In the genomic region with DNA sequence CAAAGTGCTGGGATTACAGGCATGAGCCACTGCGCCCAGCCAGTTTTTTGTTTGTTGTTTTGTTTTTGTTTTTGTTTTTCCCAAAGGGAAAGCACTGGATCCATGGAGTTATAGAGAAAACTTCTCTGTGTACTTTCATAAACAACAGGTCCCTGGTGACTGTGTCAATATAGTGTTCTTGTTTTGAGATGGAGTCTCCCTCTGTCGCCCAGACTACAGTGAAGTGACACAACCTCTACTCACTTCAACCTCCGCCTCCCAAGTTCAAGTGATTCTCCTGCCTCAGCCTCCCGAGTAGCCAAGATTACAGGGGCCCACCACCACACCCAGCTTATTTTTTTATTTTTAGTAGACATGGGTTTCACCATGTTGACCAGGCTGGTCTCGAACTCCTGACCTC, we compare ENCODE assay signal across 2 cellular contexts.
TF ChIP-seq lines count a peak whose summit lies in the region.

No MANE protein-coding gene starts in this region.

TF ChIP-seq in HCT116, 20 proteins besides CTCF, POLR2A, EP300 and RAD21:
- TF ChIP-seq ZBTB33 (IDR thresholded peaks at IDR 0.05; ENCODE audit: extremely low read depth, insufficient replicate concordance, low read length) (no peak), SP1 (IDR thresholded peaks at IDR 0.05; ENCODE audit: low read depth) (no peak), EGR1 (IDR thresholded peaks at IDR 0.05; ENCODE audit: low read depth) (no peak), SRF (IDR thresholded peaks at IDR 0.05; ENCODE audit: low read depth) (no peak), YY1 (IDR thresholded peaks at IDR 0.05; ENCODE audit: extremely low read depth, insufficient replicate concordance, low read depth, low read length) (no peak), CBX3 (IDR thresholded peaks at IDR 0.05; ENCODE audit: low read depth) (no peak), ZNF274 (IDR thresholded peaks at IDR 0.05; ENCODE audit: low read depth, low read length) (no peak), SIN3A (IDR thresholded peaks at IDR 0.05; ENCODE audit: low read depth) (no peak), EZH2phosphoT487 (IDR thresholded peaks at IDR 0.05; ENCODE audit: borderline replicate concordance) (no peak), TCF7L2 (IDR thresholded peaks at IDR 0.05; ENCODE audit: borderline replicate concordance, extremely low read depth, insufficient read depth, insufficient read length) (no peak), FOSL1 (IDR thresholded peaks at IDR 0.05; ENCODE audit: low read depth) (no peak), POLR2AphosphoS5 (IDR thresholded peaks at IDR 0.05; ENCODE audit: low read depth, low read length) (no peak), EZH2 (IDR thresholded peaks at IDR 0.05) (no peak), ELF1 (IDR thresholded peaks at IDR 0.05; ENCODE audit: borderline replicate concordance, low read depth) (no peak), ZFX (IDR thresholded peaks at IDR 0.05) (no peak)
- TF ChIP-seq, protein P1, sequence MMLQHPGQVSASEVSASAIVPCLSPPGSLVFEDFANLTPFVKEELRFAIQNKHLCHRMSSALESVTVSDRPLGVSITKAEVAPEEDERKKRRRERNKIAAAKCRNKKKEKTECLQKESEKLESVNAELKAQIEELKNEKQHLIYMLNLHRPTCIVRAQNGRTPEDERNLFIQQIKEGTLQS (IDR thresholded peaks at IDR 0.05) = no peak
- TF ChIP-seq, protein P2, sequence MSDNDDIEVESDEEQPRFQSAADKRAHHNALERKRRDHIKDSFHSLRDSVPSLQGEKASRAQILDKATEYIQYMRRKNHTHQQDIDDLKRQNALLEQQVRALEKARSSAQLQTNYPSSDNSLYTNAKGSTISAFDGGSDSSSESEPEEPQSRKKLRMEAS (IDR thresholded peaks at IDR 0.05) = no peak
- TF ChIP-seq, protein P3, sequence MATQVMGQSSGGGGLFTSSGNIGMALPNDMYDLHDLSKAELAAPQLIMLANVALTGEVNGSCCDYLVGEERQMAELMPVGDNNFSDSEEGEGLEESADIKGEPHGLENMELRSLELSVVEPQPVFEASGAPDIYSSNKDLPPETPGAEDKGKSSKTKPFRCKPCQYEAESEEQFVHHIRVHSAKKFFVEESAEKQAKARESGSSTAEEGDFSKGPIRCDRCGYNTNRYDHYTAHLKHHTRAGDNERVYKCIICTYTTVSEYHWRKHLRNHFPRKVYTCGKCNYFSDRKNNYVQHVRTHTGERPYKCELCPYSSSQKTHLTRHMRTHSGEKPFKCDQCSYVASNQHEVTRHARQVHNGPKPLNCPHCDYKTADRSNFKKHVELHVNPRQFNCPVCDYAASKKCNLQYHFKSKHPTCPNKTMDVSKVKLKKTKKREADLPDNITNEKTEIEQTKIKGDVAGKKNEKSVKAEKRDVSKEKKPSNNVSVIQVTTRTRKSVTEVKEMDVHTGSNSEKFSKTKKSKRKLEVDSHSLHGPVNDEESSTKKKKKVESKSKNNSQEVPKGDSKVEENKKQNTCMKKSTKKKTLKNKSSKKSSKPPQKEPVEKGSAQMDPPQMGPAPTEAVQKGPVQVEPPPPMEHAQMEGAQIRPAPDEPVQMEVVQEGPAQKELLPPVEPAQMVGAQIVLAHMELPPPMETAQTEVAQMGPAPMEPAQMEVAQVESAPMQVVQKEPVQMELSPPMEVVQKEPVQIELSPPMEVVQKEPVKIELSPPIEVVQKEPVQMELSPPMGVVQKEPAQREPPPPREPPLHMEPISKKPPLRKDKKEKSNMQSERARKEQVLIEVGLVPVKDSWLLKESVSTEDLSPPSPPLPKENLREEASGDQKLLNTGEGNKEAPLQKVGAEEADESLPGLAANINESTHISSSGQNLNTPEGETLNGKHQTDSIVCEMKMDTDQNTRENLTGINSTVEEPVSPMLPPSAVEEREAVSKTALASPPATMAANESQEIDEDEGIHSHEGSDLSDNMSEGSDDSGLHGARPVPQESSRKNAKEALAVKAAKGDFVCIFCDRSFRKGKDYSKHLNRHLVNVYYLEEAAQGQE (IDR thresholded peaks at IDR 0.05; ENCODE audit: low read depth) = no peak

TF ChIP-seq in GM12878, 131 proteins besides CTCF, POLR2A, EP300 and RAD21:
- TF ChIP-seq BCL3 (IDR thresholded peaks at IDR 0.05; ENCODE audit: borderline replicate concordance, insufficient read depth, low read depth, low read length, poor library complexity, severe bottlenecking) = no peak
- no peak for TF ChIP-seq DPF2 (IDR thresholded peaks at IDR 0.05)
- TF ChIP-seq KLF5 (IDR thresholded peaks at IDR 0.05; ENCODE audit: partially characterized antibody) = no peak
- TF ChIP-seq NFXL1 (IDR thresholded peaks at IDR 0.05; ENCODE audit: borderline replicate concordance) = no peak
- TF ChIP-seq ZSCAN29 (IDR thresholded peaks at IDR 0.05) = no peak
- TF ChIP-seq IKZF1 (conservative IDR thresholded peaks at IDR 0.05) = 0 out of 2 replicates have a peak, but pooled peaks have one; percentile 13
- TF ChIP-seq, protein P4, sequence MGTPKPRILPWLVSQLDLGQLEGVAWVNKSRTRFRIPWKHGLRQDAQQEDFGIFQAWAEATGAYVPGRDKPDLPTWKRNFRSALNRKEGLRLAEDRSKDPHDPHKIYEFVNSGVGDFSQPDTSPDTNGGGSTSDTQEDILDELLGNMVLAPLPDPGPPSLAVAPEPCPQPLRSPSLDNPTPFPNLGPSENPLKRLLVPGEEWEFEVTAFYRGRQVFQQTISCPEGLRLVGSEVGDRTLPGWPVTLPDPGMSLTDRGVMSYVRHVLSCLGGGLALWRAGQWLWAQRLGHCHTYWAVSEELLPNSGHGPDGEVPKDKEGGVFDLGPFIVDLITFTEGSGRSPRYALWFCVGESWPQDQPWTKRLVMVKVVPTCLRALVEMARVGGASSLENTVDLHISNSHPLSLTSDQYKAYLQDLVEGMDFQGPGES (IDR thresholded peaks at IDR 0.05) = no peak
- TF ChIP-seq BCL11A (IDR thresholded peaks at IDR 0.05; ENCODE audit: low read depth, low read length) = no peak
